ENCODE assay signal across 10 cellular contexts in the genomic region with DNA sequence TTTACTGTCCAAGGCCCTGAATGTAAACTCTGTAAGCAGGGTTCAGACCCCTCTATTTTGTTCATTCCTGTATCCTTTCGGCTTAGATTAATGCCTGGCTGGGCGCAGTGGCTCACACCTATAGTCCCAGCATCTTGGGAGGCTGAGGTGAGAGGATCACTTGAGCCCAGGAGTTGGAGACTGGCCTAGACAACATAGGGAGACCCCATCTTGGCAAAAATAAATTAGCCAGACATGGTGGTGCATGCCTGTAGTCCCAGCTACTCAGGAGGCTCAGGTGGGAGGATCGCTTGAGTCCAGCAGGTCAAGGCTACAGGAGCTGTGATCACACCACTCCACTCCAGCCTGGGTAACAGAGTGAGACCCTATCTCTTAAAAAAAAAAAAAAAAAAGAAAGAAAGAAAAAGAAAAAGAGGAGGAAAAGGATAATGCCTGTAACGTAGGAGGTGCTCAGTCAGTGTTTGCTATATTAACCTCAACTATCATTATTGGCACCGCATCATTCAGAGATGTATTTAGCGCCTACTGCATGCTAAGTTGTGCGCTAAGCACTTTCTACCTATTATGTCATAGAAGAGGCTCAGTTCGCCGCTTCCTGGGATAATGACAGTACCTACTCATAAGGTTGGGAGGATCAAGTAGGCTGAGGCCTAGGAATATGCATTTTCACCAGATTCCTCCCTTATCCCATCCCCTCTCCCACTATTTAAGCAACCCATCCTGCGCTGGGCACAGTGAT. TPM values are rescaled to one million over a fixed set of nuclear protein-coding genes. Genes with fewer than 3 reads are reported as not detected.
DNase-seq lines count a peak whose midpoint lies in the region; ATAC-seq and TF ChIP-seq lines count a peak whose summit lies in the region.
"Had no signal": no experiment of that assay in that cellular context is flagged by ENCODE, and none has a peak within 500 bp of the region (broad histone marks: within the 10 kb centered on the region; RNA-seq: fewer than 3 reads in every experiment).

No MANE protein-coding gene starts in this region.

- H3K27me3 Mint-ChIP-seq in activated naive CD4-positive, alpha-beta T cell treated with anti-CD3 and anti-CD28 coated beads, Interleukin-2, amount 10 ng/mL, durations not matched to agents 7 days and 5 days, result no peaks in the 10 kb centered on the region
- H3K27me3 Mint-ChIP-seq in activated T-helper 17 cell treated with anti-CD3 and anti-CD28 coated beads, Interleukin-2, amount 50 U/mL, for 72 hours, result no peaks in the 10 kb centered on the region

- no peak for TF ChIP-seq POLR2A in gastroesophageal sphincter (IDR thresholded peaks at IDR 0.05)

- WGBS in thymus, result 98% methylated on average over 10 of the region's 10 CpGs
- 89 to 93% methylated on average over 4 to 9 of the region's 10 CpGs for WGBS in gastroesophageal sphincter (ENCODE audit: low coverage in 1 of 2), 2 donors

- peaks cover 68% of the 10 kb centered on the region for H3K36me3 Mint-ChIP-seq in activated naive CD4-positive, alpha-beta T cell treated with anti-CD3 and anti-CD28 coated beads, Interleukin-2, amount 10 ng/mL, durations not matched to agents 7 days and 5 days
- H3K36me3 Mint-ChIP-seq in activated T-helper 17 cell treated with anti-CD3 and anti-CD28 coated beads, Interleukin-2, amount 50 U/mL, for 72 hours (ENCODE audit: low read depth), result peaks cover 51% of the 10 kb centered on the region
- H3K36me3 Mint-ChIP-seq: mesothelial cell of epicardium had no signal

- no peak for ATAC-seq in activated T-helper 17 cell treated with anti-CD3 and anti-CD28 coated beads, Interleukin-2, amount 50 U/mL, for 72 hours (replicated peaks)
- ATAC-seq in gastroesophageal sphincter, result no peak

- peak overlapping the region; percentile 98 for H3K4me3 Mint-ChIP-seq in activated naive CD4-positive, alpha-beta T cell treated with anti-CD3 and anti-CD28 coated beads, Interleukin-2, amount 10 ng/mL, durations not matched to agents 7 days and 5 days
- peak overlapping the region; percentile 97 for H3K4me3 Mint-ChIP-seq in activated T-helper 17 cell treated with anti-CD3 and anti-CD28 coated beads, Interleukin-2, amount 50 U/mL, for 72 hours
- H3K4me3 Mint-ChIP-seq: mesothelial cell of epicardium had no signal

- H3K27ac Mint-ChIP-seq in activated naive CD4-positive, alpha-beta T cell treated with anti-CD3 and anti-CD28 coated beads, Interleukin-2, amount 10 ng/mL, durations not matched to agents 7 days and 5 days, result peak overlapping the region; percentile 91
- H3K27ac Mint-ChIP-seq in activated T-helper 17 cell treated with anti-CD3 and anti-CD28 coated beads, Interleukin-2, amount 50 U/mL, for 72 hours, result peak overlapping the region; percentile 98
- H3K27ac Mint-ChIP-seq: mesothelial cell of epicardium had no signal

- H3K36me3 ChIP-seq in thymus (ENCODE audit: control insufficient read depth, insufficient read depth) (peaks cover 56% of the 10 kb centered on the region), gastroesophageal sphincter (no peaks in the 10 kb centered on the region)

- DNase-seq in activated naive CD4-positive, alpha-beta T cell treated with anti-CD3 and anti-CD28 coated beads, Interleukin-2, amount 10 ng/mL, durations not matched to agents 7 days and 5 days, result no peak
- no peak for DNase-seq in activated naive CD4-positive, alpha-beta T cell (lab: John Stamatoyannopoulos, UW)
- no peak for DNase-seq in DMS53 treated with DMSO at 0.1 percent for 48 hours (lab: John Stamatoyannopoulos, UW; ENCODE audit: unreplicated experiment)
- DNase-seq: aorta, foreskin melanocyte, NCI-H2081 treated with DMSO at 0.1 percent for 48 hours had no signal

- H3K9me3 ChIP-seq in thymus (ENCODE audit: control insufficient read depth) (peaks cover 1% of the 10 kb centered on the region), gastroesophageal sphincter (no peaks in the 10 kb centered on the region)

- H3K27ac ChIP-seq in thymus (ENCODE audit: low read depth), result no peak overlapping the region
- H3K27ac ChIP-seq in gastroesophageal sphincter, result no peak overlapping the region

- TF ChIP-seq EP300 in gastroesophageal sphincter (IDR thresholded peaks at IDR 0.05), result no peak

- H3K27me3 ChIP-seq in thymus (ENCODE audit: control insufficient read depth, insufficient read depth) (no peaks in the 10 kb centered on the region), gastroesophageal sphincter (no peaks in the 10 kb centered on the region)

- CTCF ChIA-PET in activated naive CD4-positive, alpha-beta T cell treated with anti-CD3 and anti-CD28 coated beads, Interleukin-2, amount 10 ng/mL, durations not matched to agents 7 days and 5 days (lab: Charles Lee), result interaction anchor here (1.1 to 9.6 kb wide), 3 partner anchors 26 to 280 kb away, joined by 3 to 95 read pairs (median 4); no protein-coding TSS in a partner anchor

- peaks cover 57% of the 10 kb centered on the region for H3K4me1 Mint-ChIP-seq in activated naive CD4-positive, alpha-beta T cell treated with anti-CD3 and anti-CD28 coated beads, Interleukin-2, amount 10 ng/mL, durations not matched to agents 7 days and 5 days
- peaks cover 17% of the 10 kb centered on the region for H3K4me1 Mint-ChIP-seq in activated T-helper 17 cell treated with anti-CD3 and anti-CD28 coated beads, Interleukin-2, amount 50 U/mL, for 72 hours

- H3K9me3 Mint-ChIP-seq in activated naive CD4-positive, alpha-beta T cell treated with anti-CD3 and anti-CD28 coated beads, Interleukin-2, amount 10 ng/mL, durations not matched to agents 7 days and 5 days, result no peaks in the 10 kb centered on the region
- no peaks in the 10 kb centered on the region for H3K9me3 Mint-ChIP-seq in activated T-helper 17 cell treated with anti-CD3 and anti-CD28 coated beads, Interleukin-2, amount 50 U/mL, for 72 hours
- H3K9me3 Mint-ChIP-seq: mesothelial cell of epicardium had no signal

- H3K4me3 ChIP-seq in thymus (ENCODE audit: low read length) (peak overlapping the region; percentile 16), gastroesophageal sphincter (no peak overlapping the region)

- no peak for TF ChIP-seq CTCF in gastroesophageal sphincter (IDR thresholded peaks at IDR 0.05)

- H3K4me1 ChIP-seq in thymus (ENCODE audit: control insufficient read depth, insufficient read depth, low read length), result peaks cover 9% of the 10 kb centered on the region
- H3K4me1 ChIP-seq in gastroesophageal sphincter, result peaks cover 0 to 36% (median 0%) of the 10 kb centered on the region in 3 donors

RNA-seq across cellular contexts. Expression of a gene that starts 5.0 kb away (rescaled TPM):
- total RNA-seq in activated T-helper 17 cell treated with anti-CD3 and anti-CD28 coated beads, Interleukin-2, amount 50 U/mL, for 72 hours, result 100 to 1,000 TPM in 1 of 2 donors, 10 to 100 TPM in 1; 89.7 to 124 TPM
- polyA plus RNA-seq in thymus, result 109 TPM
- 10 to 100 TPM in 1 of 4 donors, 1 to 10 TPM in 3; 5.3 to 10.5 (median 6.9) TPM for total RNA-seq in gastroesophageal sphincter

RNA-seq across cellular contexts. Expression of a gene that starts 18.2 kb away (rescaled TPM):
- total RNA-seq in activated T-helper 17 cell treated with anti-CD3 and anti-CD28 coated beads, Interleukin-2, amount 50 U/mL, for 72 hours, result not detected
- polyA plus RNA-seq in thymus, result not detected
- total RNA-seq in gastroesophageal sphincter, result not detected
- total RNA-seq: aorta, mesothelial cell of epicardium had no signal
- polyA plus RNA-seq: aorta had no signal

RNA-seq across cellular contexts. Expression of a gene that starts 22.5 kb away (rescaled TPM):
- not detected for total RNA-seq in activated T-helper 17 cell treated with anti-CD3 and anti-CD28 coated beads, Interleukin-2, amount 50 U/mL, for 72 hours
- not detected for polyA plus RNA-seq in thymus
- total RNA-seq in gastroesophageal sphincter, result not detected
- total RNA-seq: aorta, mesothelial cell of epicardium had no signal
- polyA plus RNA-seq: aorta had no signal

RNA-seq across cellular contexts. Expression of a gene that starts 25.3 kb away (rescaled TPM):
- not detected for total RNA-seq in activated T-helper 17 cell treated with anti-CD3 and anti-CD28 coated beads, Interleukin-2, amount 50 U/mL, for 72 hours
- polyA plus RNA-seq in thymus, result 5.2 TPM
- not detected for total RNA-seq in gastroesophageal sphincter
- total RNA-seq: aorta, mesothelial cell of epicardium had no signal
- polyA plus RNA-seq: aorta had no signal

RNA-seq across cellular contexts. Expression of a gene that starts 30.2 kb away (rescaled TPM):
- not detected for total RNA-seq in activated T-helper 17 cell treated with anti-CD3 and anti-CD28 coated beads, Interleukin-2, amount 50 U/mL, for 72 hours
- 0.34 TPM for polyA plus RNA-seq in thymus
- not detected for total RNA-seq in gastroesophageal sphincter
- total RNA-seq: aorta, mesothelial cell of epicardium had no signal
- polyA plus RNA-seq: aorta had no signal

Comparison
In these comparisons a context has a peak if more than half of its experiments do, and no peak if none do; other contexts are left out.
1. RNA of a gene that starts 5.0 kb away (total RNA-seq): 89.7 to 124 TPM in activated T-helper 17 cell treated with anti-CD3 and anti-CD28 coated beads, Interleukin-2, amount 50 U/mL, for 72 hours; 5.3 to 10.5 TPM in gastroesophageal sphincter; every median in the first group is over 4 times any median in the second.